ENCODE assay signal across 19 cellular contexts in the genomic region with DNA sequence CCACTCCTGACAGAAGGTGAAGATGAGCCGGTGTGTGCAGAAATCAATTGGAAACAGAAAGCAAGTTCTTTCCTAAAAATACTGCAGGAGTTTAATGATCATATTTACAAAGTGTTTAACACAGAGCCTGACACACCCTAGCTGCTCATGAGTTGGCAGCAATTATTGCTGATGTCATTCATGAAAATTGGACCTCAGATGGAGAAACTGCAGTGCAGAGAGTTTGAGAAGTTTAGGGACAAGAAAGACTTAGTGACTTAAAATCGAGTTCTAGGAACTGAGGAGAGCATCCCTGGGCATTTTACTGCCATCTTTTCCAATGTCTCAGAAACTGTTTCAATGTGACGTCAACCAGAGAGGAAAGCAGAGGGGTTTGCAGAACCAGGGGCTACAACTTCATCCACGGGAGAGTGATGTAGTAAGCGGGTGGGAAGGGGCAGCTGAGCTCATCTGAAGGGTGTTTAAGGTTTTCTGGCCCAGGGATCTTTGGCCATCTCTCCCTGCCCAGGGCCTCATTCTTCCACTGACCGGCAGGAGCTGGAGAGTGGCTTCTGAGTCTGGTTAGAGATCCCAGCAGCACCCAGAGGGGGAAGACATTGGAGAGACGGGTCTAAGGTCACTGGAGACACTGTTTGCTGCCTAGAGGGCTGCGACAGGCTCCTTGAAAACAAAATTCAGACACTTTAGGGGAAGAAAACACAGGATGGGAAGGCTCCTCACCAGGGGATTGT. TPM values are rescaled to one million over a fixed set of nuclear protein-coding genes. Genes with fewer than 3 reads are reported as not detected.
DNase-seq lines count a peak whose midpoint lies in the region; ATAC-seq and TF ChIP-seq lines count a peak whose summit lies in the region.
"Had no signal": no experiment of that assay in that cellular context is flagged by ENCODE, and none has a peak within 500 bp of the region (broad histone marks: within the 10 kb centered on the region; RNA-seq: fewer than 3 reads in every experiment).

No MANE protein-coding gene starts in this region.

- peaks cover 60% of the 10 kb centered on the region for H3K27me3 Mint-ChIP-seq in activated naive CD4-positive, alpha-beta T cell treated with anti-CD3 and anti-CD28 coated beads, Interleukin-2, amount 10 ng/mL, durations not matched to agents 7 days and 5 days

- H3K27me3 ChIP-seq in SU-DHL-6 (ENCODE audit: low read length) (no peaks in the 10 kb centered on the region), left ventricle myocardium inferior (ENCODE audit: low read depth) (peaks cover 37% of the 10 kb centered on the region), tibial nerve (no peaks in the 10 kb centered on the region)
- H3K27me3 ChIP-seq: ovary had no signal

- no peaks in the 10 kb centered on the region for H3K9me2 ChIP-seq in SU-DHL-6 (replicated peaks; ENCODE audit: insufficient read depth, low read length)

- no peak for TF ChIP-seq EP300 in tibial nerve (IDR thresholded peaks at IDR 0.05)

- H3K4me3 Mint-ChIP-seq in activated naive CD4-positive, alpha-beta T cell treated with anti-CD3 and anti-CD28 coated beads, Interleukin-2, amount 10 ng/mL, durations not matched to agents 7 days and 5 days, result no peak overlapping the region
- H3K4me3 Mint-ChIP-seq: stimulated activated memory B cell treated with anti-CD40 and anti-IgM and Interleukin-4, amounts not matched to agents 10 μg/mL and 1 μg/mL and 100 μg/mL, for 72 hours had no signal

- no peak for DNase-seq in activated naive CD4-positive, alpha-beta T cell treated with anti-CD3 and anti-CD28 coated beads, Interleukin-2, amount 10 ng/mL, durations not matched to agents 7 days and 5 days
- DNase-seq in activated naive CD4-positive, alpha-beta T cell treated with anti-CD3 and anti-CD28 coated beads, Interleukin-2, amount 50 U/mL, for 16 hours, result no peak
- DNase-seq in left ventricle myocardium inferior (no peak), tibial nerve (ENCODE audit: low spot score in 2 of 2) (peak in 1 of 2 donors; percentile 44), NCI-H2227 (lab: John Stamatoyannopoulos, UW; ENCODE audit: unreplicated experiment) (no peak)
- DNase-seq: Calu3, GF-D8, NCI-H2029 treated with DMSO at 0.1 percent for 48 hours, ovary had no signal

- no peaks in the 10 kb centered on the region for H4K20me1 ChIP-seq in SU-DHL-6 (ENCODE audit: low read depth, low read length)

- no peak for TF ChIP-seq CTCF in SU-DHL-6 (IDR thresholded peaks at IDR 0.05; ENCODE audit: insufficient read depth, low read length, poor library complexity, severe bottlenecking)
- no peak for TF ChIP-seq CTCF in left ventricle myocardium inferior (IDR thresholded peaks at IDR 0.05; ENCODE audit: borderline replicate concordance)
- no peak for TF ChIP-seq CTCF in tibial nerve (IDR thresholded peaks at IDR 0.05)

- no peaks in the 10 kb centered on the region for H3K9me3 Mint-ChIP-seq in activated naive CD4-positive, alpha-beta T cell treated with anti-CD3 and anti-CD28 coated beads, Interleukin-2, amount 10 ng/mL, durations not matched to agents 7 days and 5 days

- TF ChIP-seq POLR2A in tibial nerve (IDR thresholded peaks at IDR 0.05), result no peak

- no peaks in the 10 kb centered on the region for H3K79me2 ChIP-seq in SU-DHL-6 (ENCODE audit: insufficient read depth, low read length)

- H3K9ac ChIP-seq in SU-DHL-6 (ENCODE audit: low read length), result peak overlapping the region; percentile 51

- CTCF ChIA-PET in activated naive CD4-positive, alpha-beta T cell treated with anti-CD3 and anti-CD28 coated beads, Interleukin-2, amount 10 ng/mL, durations not matched to agents 7 days and 5 days (lab: Charles Lee), result interaction anchor here (0.7 to 3.1 kb wide), 10 partner anchors 9 to 120 kb away, joined by 3 to 14 read pairs (median 4); no protein-coding TSS in a partner anchor

- intact Hi-C loops in left ventricle myocardium inferior (cut with micrococcal nuclease), result no loop called here

- H2AFZ ChIP-seq in SU-DHL-6 (ENCODE audit: low read depth, low read length, severe bottlenecking), result no peak overlapping the region

- peaks cover 60% of the 10 kb centered on the region for H3F3A ChIP-seq in SU-DHL-6 (ENCODE audit: insufficient read depth)

- H3K36me3 Mint-ChIP-seq in activated naive CD4-positive, alpha-beta T cell treated with anti-CD3 and anti-CD28 coated beads, Interleukin-2, amount 10 ng/mL, durations not matched to agents 7 days and 5 days, result no peaks in the 10 kb centered on the region
- H3K36me3 Mint-ChIP-seq: stimulated activated memory B cell treated with anti-CD40 and anti-IgM and Interleukin-4, amounts not matched to agents 10 μg/mL and 1 μg/mL and 100 μg/mL, for 72 hours had no signal

- peak overlapping the region; percentile 96 for H3K27ac ChIP-seq in SU-DHL-6 (ENCODE audit: low read depth, low read length)
- peak overlapping the region; percentile 58 for H3K27ac ChIP-seq in left ventricle myocardium inferior (replicated peaks)
- H3K27ac ChIP-seq in tibial nerve, result peak overlapping the region in 3 of 4 donors; percentile 37 to 82 (median 76)
- H3K27ac ChIP-seq: ovary had no signal

- no peak overlapping the region for H3K4me3 ChIP-seq in SU-DHL-6 (ENCODE audit: insufficient read depth, low read length, poor library complexity, severe bottlenecking)
- H3K4me3 ChIP-seq in left ventricle myocardium inferior, result no peak overlapping the region
- no peak overlapping the region for H3K4me3 ChIP-seq in tibial nerve
- H3K4me3 ChIP-seq: ovary, smooth muscle cell had no signal

- peak overlapping the region; percentile 53 for H3K27ac Mint-ChIP-seq in activated naive CD4-positive, alpha-beta T cell treated with anti-CD3 and anti-CD28 coated beads, Interleukin-2, amount 10 ng/mL, durations not matched to agents 7 days and 5 days
- H3K27ac Mint-ChIP-seq: stimulated activated memory B cell treated with anti-CD40 and anti-IgM and Interleukin-4, amounts not matched to agents 10 μg/mL and 1 μg/mL and 100 μg/mL, for 72 hours had no signal

- WGBS in tibial nerve, 2 donors, result 47 to 52% methylated on average over 8 of the region's 8 CpGs

- H3K36me3 ChIP-seq in SU-DHL-6 (ENCODE audit: low read length) (no peaks in the 10 kb centered on the region), left ventricle myocardium inferior (no peaks in the 10 kb centered on the region), tibial nerve (no peaks in the 10 kb centered on the region)
- H3K36me3 ChIP-seq: ovary had no signal

- ATAC-seq in HG03095 (IDR thresholded peaks at IDR 0.05; ENCODE audit: unreplicated experiment), result no peak
- no peak for ATAC-seq in esophagus mucosa

- peak overlapping the region; percentile 53 for H3K4me2 ChIP-seq in SU-DHL-6 (ENCODE audit: low read depth, low read length, poor library complexity, severe bottlenecking)
- H3K4me2 ChIP-seq: smooth muscle cell had no signal

- H3K9me3 ChIP-seq in SU-DHL-6 (ENCODE audit: insufficient read depth, low read length) (no peaks in the 10 kb centered on the region), left ventricle myocardium inferior (replicated peaks) (no peaks in the 10 kb centered on the region), tibial nerve (no peaks in the 10 kb centered on the region)
- H3K9me3 ChIP-seq: ovary had no signal

- H3K4me1 Mint-ChIP-seq in activated naive CD4-positive, alpha-beta T cell treated with anti-CD3 and anti-CD28 coated beads, Interleukin-2, amount 10 ng/mL, durations not matched to agents 7 days and 5 days, result peaks cover 35% of the 10 kb centered on the region

- H3K4me1 ChIP-seq in left ventricle myocardium inferior, result peaks cover 11% of the 10 kb centered on the region
- H3K4me1 ChIP-seq in tibial nerve, result peaks cover 0 to 23% (median 8%) of the 10 kb centered on the region in 4 donors

RNA-seq across cellular contexts. Expression of gene IGLL5, which starts 21.1 kb away (rescaled TPM):
- total RNA-seq in left ventricle myocardium inferior, result 0.47 TPM
- total RNA-seq in tibial nerve, result 1 to 10 TPM in 2 of 4 donors, under 1 TPM in 1, not detected in 1; 0.66 to 2.7 (median 2.1) TPM
- total RNA-seq in esophagus mucosa, result 1.8 TPM
- total RNA-seq: Calu3; cerebellum; HT1080; MCF 10A; RPMI7951; smooth muscle cell; T-helper 1 cell treated with Interleukin-12 subunit alpha and Interleukin-12 subunit beta and Interleukin-4 antibody, amounts not matched to agents 30 ng/mL and 1 ng/mL, for 36 hours had no signal
